9 cellular contexts compared by ENCODE assay signal in genomic region chr1:6185635-6186382, GRCh38.
DNase-seq lines count a peak whose midpoint lies in the region; ATAC-seq and TF ChIP-seq lines count a peak whose summit lies in the region.
"Had no signal": no experiment of that assay in that cellular context is flagged by ENCODE, and none has a peak within 500 bp of the region (broad histone marks: within the 10 kb centered on the region; RNA-seq: fewer than 3 reads in every experiment).

No MANE protein-coding gene starts in this region.

- H3K4me3 Mint-ChIP-seq in nephron: no peak overlapping the region

- no peak overlapping the region for H3K4me2 ChIP-seq in Loucy (ENCODE audit: low read depth, low read length, poor library complexity, severe bottlenecking)

- no peak for ATAC-seq in activated CD4-positive, CD25-positive, alpha-beta regulatory T cell treated with anti-CD3 and anti-CD28 coated beads, Interleukin-2, amount 50 U/mL, for 24 hours
- ATAC-seq in HG03342 (IDR thresholded peaks at IDR 0.05; ENCODE audit: unreplicated experiment): no peak

- H3K9me2 ChIP-seq in Loucy (replicated peaks; ENCODE audit: low read depth, low read length): no peaks in the 10 kb centered on the region

- no peaks in the 10 kb centered on the region for H3F3A ChIP-seq in Loucy (ENCODE audit: low read depth)

- no peaks in the 10 kb centered on the region for H3K4me1 ChIP-seq in Loucy (ENCODE audit: insufficient read depth, low read length, poor library complexity, severe bottlenecking)

- H3K36me3 Mint-ChIP-seq in nephron (ENCODE audit: low read depth): peaks cover 58% of the 10 kb centered on the region

- H4K20me1 ChIP-seq in Loucy (ENCODE audit: insufficient read depth, low read length, poor library complexity, severe bottlenecking): peaks cover 48% of the 10 kb centered on the region

- DNase-seq in NCI-H345 (lab: John Stamatoyannopoulos, UW) (peak; percentile 49), NCI-H345 treated with DMSO at 0.1 percent for 48 hours (lab: John Stamatoyannopoulos, UW; ENCODE audit: unreplicated experiment) (no peak), astrocyte of the spinal cord (ENCODE audit: low read depth, low spot score) (peak; percentile 32), NCI-H226 (no peak)
- DNase-seq: Calu3 had no signal

- no peaks in the 10 kb centered on the region for H3K9me3 Mint-ChIP-seq in nephron

- in situ Hi-C loops in astrocyte of the spinal cord (cut with HindIII; ENCODE audit: low sequenced_read_pairs): no loop called here

- no peak overlapping the region for H2AFZ ChIP-seq in Loucy (ENCODE audit: low read length)

- TF ChIP-seq CTCF in Loucy (conservative IDR thresholded peaks at IDR 0.05; ENCODE audit: low read length): peak; percentile 75
- peak; percentile 64 for TF ChIP-seq CTCF in astrocyte of the spinal cord (IDR thresholded peaks at IDR 0.05; ENCODE audit: low read depth, low read length)
- TF ChIP-seq CTCF in nephron (IDR thresholded peaks at IDR 0.05; ENCODE audit: unreplicated experiment in 3 of 3): peak; percentile 24 to 54 (median 48)

- H3K27me3 ChIP-seq in Loucy (ENCODE audit: insufficient read depth, low read length, poor library complexity, severe bottlenecking): no peaks in the 10 kb centered on the region

- no peaks in the 10 kb centered on the region for H3K9me3 ChIP-seq in Loucy (ENCODE audit: insufficient read depth, low read depth, low read length)

- no peak overlapping the region for H3K27ac Mint-ChIP-seq in nephron

- no peak overlapping the region for H3K9ac ChIP-seq in Loucy (ENCODE audit: low read depth, low read length, poor library complexity, severe bottlenecking)

- H3K4me1 Mint-ChIP-seq in nephron: peaks cover 16% of the 10 kb centered on the region

- H3K36me3 ChIP-seq in Loucy (ENCODE audit: insufficient read depth, low read length): peaks cover 60% of the 10 kb centered on the region

- peaks cover 51% of the 10 kb centered on the region for H3K79me2 ChIP-seq in Loucy (ENCODE audit: insufficient read depth, low read length)

- peaks cover 38% of the 10 kb centered on the region for H3K27me3 Mint-ChIP-seq in nephron (ENCODE audit: low read depth)

- H3K4me3 ChIP-seq in Loucy (ENCODE audit: low read length, poor library complexity, severe bottlenecking) (no peak overlapping the region), astrocyte of the spinal cord (ENCODE audit: low read depth, low read length) (no peak overlapping the region)

Comparison
In these comparisons a context has a peak if more than half of its experiments do, and no peak if none do; other contexts are left out.
1. DNase-seq: peak in NCI-H345 (single experiment) and astrocyte of the spinal cord (single experiment); none in NCI-H345 treated with DMSO at 0.1 percent for 48 hours (single experiment) and NCI-H226 (single experiment).
2. Peak in every context shown above with its lines, with median percentiles within 50 percentile points of each other: CTCF ChIP-seq.